In genomic region chr7:101602484-101603241, GRCh38 we compare ENCODE assay signal across 8 cellular contexts. TPM values are rescaled to one million over a fixed set of nuclear protein-coding genes. Genes with fewer than 3 reads are reported as not detected.
DNase-seq lines count a peak whose midpoint lies in the region; ATAC-seq, FAIRE-seq and TF ChIP-seq lines count a peak whose summit lies in the region.

No MANE protein-coding gene starts in this region.

- no peaks in the 10 kb centered on the region for H3K27me3 ChIP-seq in H1 (replicated peaks in 1 of 4; ENCODE audit: control insufficient read depth in 3 of 4, extremely low read depth in 1 of 4, insufficient read depth in 3 of 4, low read length in 3 of 4)

- H3K79me2 ChIP-seq in H1 (ENCODE audit: control insufficient read depth in 1 of 2, insufficient read depth in 2 of 2, low read length in 2 of 2), result no peaks in the 10 kb centered on the region

- POLR2A ChIA-PET in H1 (lab: Charles Lee; ENCODE audit: partially characterized antibody), result interaction anchor here (0.6 to 1.7 kb wide), 9 partner anchors 11 to 421 kb away, joined by 3 to 6 read pairs (median 4); no protein-coding TSS in a partner anchor

- no peaks in the 10 kb centered on the region for H4K20me1 ChIP-seq in H1 (replicated peaks in 1 of 2; ENCODE audit: control insufficient read depth in 1 of 2, insufficient read depth in 2 of 2, low read length in 2 of 2)

- TF ChIP-seq EP300 in H1 (IDR thresholded peaks at IDR 0.05; ENCODE audit: borderline replicate concordance in 1 of 2, low read depth in 2 of 2, low read length in 2 of 2), result peak in 1 of 2 experiments; percentile 23; a peak in 1 of 3 replicates

- H2BK20ac ChIP-seq in H1 (ENCODE audit: low read length), result peak overlapping the region; percentile 80; the same call in 1 of the 2 replicates

- peak overlapping the region in 1 of 4 experiments; percentile 8; a peak in 1 of 7 replicates for H3K9ac ChIP-seq in H1 (replicated peaks in 1 of 4; ENCODE audit: extremely low read depth in 1 of 4, low read depth in 3 of 4, low read length in 3 of 4)

- no peaks in the 10 kb centered on the region; the same call in 1 of the 2 replicates for H3K23me2 ChIP-seq in H1 (ENCODE audit: low read depth, low read length)

- no peak overlapping the region for H2AK5ac ChIP-seq in H1 (ENCODE audit: low read depth, low read length)

- no peak overlapping the region for H3K14ac ChIP-seq in H1 (ENCODE audit: insufficient read length)

- FAIRE-seq in H1 (lab: Jason Lieb, UNC), result peak; percentile 58

- WGBS in H1 (ENCODE audit: extremely low coverage in 1 of 2, insufficient coverage in 1 of 2, insufficient read length in 1 of 2, insufficient replicate concordance in 2 of 2, low coverage in 1 of 2, low lambda C conversion rate in 2 of 2, missing lambda C conversion rate in 1 of 2), 2 experiments, result 59% methylated on average over 24 of the region's 25 CpGs; no CpG with 5 or more reads in 1 of the 2 experiments

- peak overlapping the region; percentile 54 for H4K5ac ChIP-seq in H1 (ENCODE audit: insufficient read length, low read depth, low read length)

- H4K8ac ChIP-seq in H1 (ENCODE audit: extremely low read depth, insufficient read depth, low read length), result peak overlapping the region; percentile 77; the same call in 1 of the 2 replicates

- peak; percentile 97 for TF ChIP-seq RAD21 in H1 (IDR thresholded peaks at IDR 0.05 in 1 of 2, conservative IDR thresholded peaks at IDR 0.05 in 1 of 2; ENCODE audit: low read depth in 2 of 2, low read length in 2 of 2)

- 0 out of 2 replicates have a peak overlapping the region, but pooled peaks have one; percentile 31 for H2BK15ac ChIP-seq in H1 (ENCODE audit: low read length)

- H3K4me2 ChIP-seq in H1 (ENCODE audit: insufficient read depth in 1 of 2, low read depth in 2 of 2, low read length in 2 of 2), result no peak overlapping the region

- H2BK12ac ChIP-seq in H1 (ENCODE audit: low read depth, low read length), result peak overlapping the region; percentile 75; the same call in 1 of the 2 replicates

- ATAC-seq in GM19397 (IDR thresholded peaks at IDR 0.05; ENCODE audit: unreplicated experiment), result no peak

- peaks cover 0 to 6% (median 6%) of the 10 kb centered on the region in 4 experiments; a peak in 5 of 7 replicates for H3K4me1 ChIP-seq in H1 (replicated peaks in 1 of 4; ENCODE audit: control insufficient read depth in 3 of 4, insufficient read depth in 4 of 4, low read length in 3 of 4)

- CTCF ChIA-PET in H1 (lab: Charles Lee; ENCODE audit: partially characterized antibody), result interaction anchor here (0.5 to 5.5 kb wide), 52 partner anchors 12 to 702 kb away, joined by 3 to 50 read pairs (median 4); partner anchors contain the start of gene MYL10

- peak overlapping the region; percentile 76 for H3K4ac ChIP-seq in H1 (replicated peaks; ENCODE audit: insufficient read length, low read depth, low read length)

- H3K36me3 ChIP-seq in H1 (ENCODE audit: control insufficient read depth in 2 of 4, insufficient read depth in 4 of 4, low read length in 3 of 4), result no peaks in the 10 kb centered on the region

- peak overlapping the region; percentile 80 for H4K91ac ChIP-seq in H1 (replicated peaks; ENCODE audit: insufficient read length, low read length)

- H3K9me3 ChIP-seq in H1 (ENCODE audit: insufficient read depth in 2 of 2, low read depth in 1 of 2, low read length in 1 of 2), result no peaks in the 10 kb centered on the region

- H3K27ac ChIP-seq in H1 (ENCODE audit: low read depth, low read length), result no peak overlapping the region

- peak overlapping the region; percentile 95 for H2BK120ac ChIP-seq in H1 (replicated peaks; ENCODE audit: low read depth, low read length)

- H3K4me3 ChIP-seq in HFF-Myc (replicated peaks; ENCODE audit: low read depth, low read length), result no peak overlapping the region
- no peak overlapping the region for H3K4me3 ChIP-seq in H1 (ENCODE audit: extremely low read depth in 1 of 4, insufficient read depth in 2 of 4, low read depth in 3 of 4, low read length in 4 of 4)

- DNase-seq in COLO668 (lab: John Stamatoyannopoulos, UW; ENCODE audit: unreplicated experiment), result peak; percentile 62
- DNase-seq in HFF-Myc (ENCODE audit: extremely low read depth, low read depth), result no peak
- peak; percentile 93 for DNase-seq in NCI-H82 (lab: John Stamatoyannopoulos, UW)
- peak; percentile 27 to 53 for DNase-seq in activated CD8-positive, alpha-beta memory T cell treated with anti-CD3 and anti-CD28 coated beads for 1 hour (ENCODE audit: extremely low read depth in 1 of 2, low read depth in 1 of 2)
- DNase-seq in H1 (ENCODE audit: low read depth in 1 of 2, low spot score in 2 of 2), result peak; percentile 77 to 97
- peak; percentile 61 for DNase-seq in midbrain (lab: John Stamatoyannopoulos, UW)
- peak; percentile 54 to 66 for DNase-seq in stimulated activated CD8-positive, alpha-beta memory T cell treated with anti-CD3 and anti-CD28 coated beads, Interleukin-2, amount 100 ng/mL, for 48 hours (ENCODE audit: low read depth in 2 of 2)

- no peaks in the 10 kb centered on the region for H3K79me1 ChIP-seq in H1 (ENCODE audit: low read depth, low read length)

- peak overlapping the region; percentile 71 for H3K18ac ChIP-seq in H1 (ENCODE audit: extremely low read depth, low read length)

- TF ChIP-seq POLR2A in H1 (IDR thresholded peaks at IDR 0.05; ENCODE audit: control extremely low read depth in 1 of 2, low read depth in 2 of 2, low read length in 2 of 2), result no peak

- H2BK5ac ChIP-seq in H1 (ENCODE audit: low read depth, low read length), result no peak overlapping the region

- no peak overlapping the region for H3K23ac ChIP-seq in H1 (ENCODE audit: insufficient read length)

- TF ChIP-seq CTCF in HFF-Myc (IDR thresholded peaks at IDR 0.05; ENCODE audit: low read depth, low read length, missing control alignments), result peak; percentile 95
- TF ChIP-seq CTCF in H1 (IDR thresholded peaks at IDR 0.05; ENCODE audit: control extremely low read depth in 1 of 3, insufficient read depth in 1 of 3, low read depth in 1 of 3, low read length in 3 of 3), result peak; percentile 89 to 97 (median 91)

- H3K56ac ChIP-seq in H1 (replicated peaks; ENCODE audit: insufficient read length, low read depth, low read length), result no peak overlapping the region

- no peak overlapping the region; the same call in 1 of the 2 replicates for H2AFZ ChIP-seq in H1 (ENCODE audit: low read length)

TF ChIP-seq in H1, 55 proteins besides CTCF, POLR2A, EP300 and RAD21 (continues in another document):
- TF ChIP-seq YY1 (IDR thresholded peaks at IDR 0.05; ENCODE audit: low read depth, low read length) (0 out of 2 replicates have a peak, but pooled peaks have one; percentile 49), BACH1 (IDR thresholded peaks at IDR 0.05; ENCODE audit: low read length) (no peak), ASH2L (IDR thresholded peaks at IDR 0.05; ENCODE audit: low read length) (peak; percentile 29), TBP (IDR thresholded peaks at IDR 0.05; ENCODE audit: low read depth, low read length) (no peak), TAF7 (optimal IDR thresholded peaks at IDR 0.05; ENCODE audit: borderline replicate concordance, low read depth, low read length) (no peak), SIX5 (IDR thresholded peaks at IDR 0.05; ENCODE audit: low read depth, low read length) (no peak), POU5F1 (IDR thresholded peaks at IDR 0.05; ENCODE audit: low read depth, low read length) (no peak), EZH2 (IDR thresholded peaks at IDR 0.05; ENCODE audit: low read depth, low read length, severe bottlenecking) (no peak), CTBP2 (IDR thresholded peaks at IDR 0.05; ENCODE audit: borderline replicate concordance, insufficient read depth, insufficient read length, low read length) (no peak), GABPA (IDR thresholded peaks at IDR 0.05; ENCODE audit: borderline replicate concordance, insufficient read depth, low read length) (no peak), CBX8 (IDR thresholded peaks at IDR 0.05; ENCODE audit: borderline replicate concordance, low read depth, low read length) (no peak), SAP30 (IDR thresholded peaks at IDR 0.05; ENCODE audit: insufficient read depth, insufficient replicate concordance, low read length) (no peak), JUND (IDR thresholded peaks at IDR 0.05; ENCODE audit: low read length) (0 out of 2 replicates have a peak, but pooled peaks have one; percentile 5), KDM5A (IDR thresholded peaks at IDR 0.05; ENCODE audit: low read length) (no peak), MAFK (IDR thresholded peaks at IDR 0.05; ENCODE audit: low read depth, low read length) (no peak), SIN3A (conservative IDR thresholded peaks at IDR 0.05 in 1 of 2, IDR thresholded peaks at IDR 0.05 in 1 of 2; ENCODE audit: low read depth in 1 of 2, low read length in 2 of 2) (no peak), E2F6 (IDR thresholded peaks at IDR 0.05) (peak; percentile 24; the same call in 1 of the 2 replicates), BRCA1 (IDR thresholded peaks at IDR 0.05; ENCODE audit: low read depth, low read length) (no peak), CHD1 (IDR thresholded peaks at IDR 0.05; ENCODE audit: low read depth, low read length) (no peak), PHF8 (conservative IDR thresholded peaks at IDR 0.05; ENCODE audit: low read depth, low read length) (no peak), FOSL1 (IDR thresholded peaks at IDR 0.05; ENCODE audit: insufficient read depth, low read depth, low read length) (no peak), CREB1 (IDR thresholded peaks at IDR 0.05) (0 out of 2 replicates have a peak, but pooled peaks have one; percentile 13), SUZ12 (IDR thresholded peaks at IDR 0.05; ENCODE audit: low read length) (no peak)

RNA-seq across cellular contexts. Expression of gene MYL10, which starts 26.4 kb away (rescaled TPM):
- total RNA-seq in H1 (2021; fragmentation: NEBNext Ultra II Directional; extraction: Animal tissue kit (Norgen Biotek cat#: 25700)), result 0.44 TPM in 1 of 2 replicates, not detected in the other
- 0.18 and 0.20 TPM in 2 replicates for polyA plus RNA-seq in H1 (2011; rRNA removed)
- 0.28 TPM for polyA plus RNA-seq in H1 (2011; cell fraction: cytosol; rRNA removed)
- not detected for polyA plus RNA-seq in H1 (2011; cell fraction: nucleus; rRNA removed)
- 0.67 TPM in 1 of 4 replicates, not detected in the others for polyA plus RNA-seq in H1 (2012, experiment 1 of 2)
- not detected for polyA plus RNA-seq in H1 (2012, experiment 2 of 2)
- 0.10 TPM for polyA plus RNA-seq in H1 (2013, experiment 1 of 2)
- 0.22 TPM for polyA plus RNA-seq in H1 (2013, experiment 2 of 2)
- polyA minus RNA-seq in H1 (2011; rRNA and poly(A)+ RNA removed), result not detected in 2 replicates
- not detected for polyA minus RNA-seq in H1 (2011; cell fraction: cytosol; rRNA and poly(A)+ RNA removed)
- polyA minus RNA-seq in H1 (2011; cell fraction: nucleus; rRNA and poly(A)+ RNA removed), result not detected
